Comparison of ENCODE assay signal across 14 cellular contexts in genomic region chr7:105118612-105119600, GRCh38.
A peak's percentile ranks its signal among the peaks of the same experiment; 100 is the strongest.
DNase-seq lines count a peak whose midpoint lies in the region; ATAC-seq and TF ChIP-seq lines count a peak whose summit lies in the region.
"Had no signal": no experiment of that assay in that cellular context is flagged by ENCODE, and none has a peak within 500 bp of the region (broad histone marks: within the 10 kb centered on the region; RNA-seq: fewer than 3 reads in every experiment).

No MANE protein-coding gene starts in this region.

- H3K4me3 Mint-ChIP-seq in activated naive CD4-positive, alpha-beta T cell treated with anti-CD3 and anti-CD28 coated beads, Interleukin-2, amount 50 U/mL, for 24 hours = no peak overlapping the region
- no peak overlapping the region for H3K4me3 Mint-ChIP-seq in activated naive CD4-positive, alpha-beta T cell treated with anti-CD3 and anti-CD28 coated beads for 36 hours

- H3K9me2 ChIP-seq in Karpas-422 (replicated peaks; ENCODE audit: insufficient read depth, low read length) = no peaks in the 10 kb centered on the region

- H3K27me3 Mint-ChIP-seq in activated naive CD4-positive, alpha-beta T cell treated with anti-CD3 and anti-CD28 coated beads, Interleukin-2, amount 50 U/mL, for 24 hours = no peaks in the 10 kb centered on the region
- no peaks in the 10 kb centered on the region for H3K27me3 Mint-ChIP-seq in activated naive CD4-positive, alpha-beta T cell treated with anti-CD3 and anti-CD28 coated beads for 36 hours (ENCODE audit: low read depth)

- ATAC-seq in stimulated activated naive CD8-positive, alpha-beta T cell treated with anti-CD3 and anti-CD28 coated beads, Interleukin-15, Interleukin-2, amounts not matched to agents 100 U/mL and 50 U/mL, for 24 hours = peak; percentile 40
- no peak for ATAC-seq in GM18520 (IDR thresholded peaks at IDR 0.05; ENCODE audit: unreplicated experiment)
- ATAC-seq: Right ventricle myocardium inferior had no signal

- H3K27ac ChIP-seq in Karpas-422 (ENCODE audit: low read length) (0 out of 2 replicates have a peak overlapping the region, but pooled peaks have one; percentile 12), VCaP (peak overlapping the region; percentile 65)

- DNase-seq in activated naive CD4-positive, alpha-beta T cell treated with anti-CD3 and anti-CD28 coated beads for 36 hours = no peak
- DNase-seq in Karpas-422 (peak; percentile 49), NCI-H226 (no peak), SHP77 treated with DMSO at 0.1 percent for 48 hours (lab: John Stamatoyannopoulos, UW) (no peak)
- no peak for DNase-seq in stimulated activated naive CD8-positive, alpha-beta T cell treated with anti-CD3 and anti-CD28 coated beads, Interleukin-15, Interleukin-2, amounts not matched to agents 100 U/mL and 50 U/mL, for 24 hours
- DNase-seq: activated CD4-positive, alpha-beta T cell treated with anti-CD3 and anti-CD28 coated beads for 1 hour; activated naive CD4-positive, alpha-beta T cell; NCI-H1092; NCI-H510A treated with DMSO at 0.1 percent for 48 hours; posterior cingulate gyrus had no signal

- no peak overlapping the region for H3K4me2 ChIP-seq in Karpas-422 (ENCODE audit: low read depth, low read length, poor library complexity, severe bottlenecking)

- peak overlapping the region; percentile 24 for H3K27ac Mint-ChIP-seq in activated naive CD4-positive, alpha-beta T cell treated with anti-CD3 and anti-CD28 coated beads, Interleukin-2, amount 50 U/mL, for 24 hours
- no peak overlapping the region for H3K27ac Mint-ChIP-seq in activated naive CD4-positive, alpha-beta T cell treated with anti-CD3 and anti-CD28 coated beads for 36 hours

- no peak overlapping the region for H3K4me3 ChIP-seq in Karpas-422 (ENCODE audit: low read length)

- H3K9ac ChIP-seq in Karpas-422 (ENCODE audit: low read length) = no peak overlapping the region

- peaks cover 12% of the 10 kb centered on the region for H3K36me3 Mint-ChIP-seq in activated naive CD4-positive, alpha-beta T cell treated with anti-CD3 and anti-CD28 coated beads, Interleukin-2, amount 50 U/mL, for 24 hours
- peaks cover 16% of the 10 kb centered on the region for H3K36me3 Mint-ChIP-seq in activated naive CD4-positive, alpha-beta T cell treated with anti-CD3 and anti-CD28 coated beads for 36 hours (ENCODE audit: low read depth)

- no peak overlapping the region for H2AFZ ChIP-seq in Karpas-422 (ENCODE audit: low read length)

- H3K36me3 ChIP-seq in Karpas-422 (ENCODE audit: insufficient read depth, low read length) = peaks cover 9% of the 10 kb centered on the region; the same call in 1 of the 2 replicates

- no peaks in the 10 kb centered on the region for H4K20me1 ChIP-seq in Karpas-422 (ENCODE audit: insufficient read depth, low read depth, low read length)

- H3K4me1 ChIP-seq in Karpas-422 (ENCODE audit: low read length) = peaks cover 11% of the 10 kb centered on the region

- peaks cover 38% of the 10 kb centered on the region for H3K4me1 Mint-ChIP-seq in activated naive CD4-positive, alpha-beta T cell treated with anti-CD3 and anti-CD28 coated beads, Interleukin-2, amount 50 U/mL, for 24 hours
- peaks cover 26% of the 10 kb centered on the region for H3K4me1 Mint-ChIP-seq in activated naive CD4-positive, alpha-beta T cell treated with anti-CD3 and anti-CD28 coated beads for 36 hours (ENCODE audit: low read depth)

- no peaks in the 10 kb centered on the region for H3K27me3 ChIP-seq in Karpas-422 (ENCODE audit: low read length)

- CTCF ChIA-PET in activated naive CD4-positive, alpha-beta T cell treated with anti-CD3 and anti-CD28 coated beads for 36 hours (lab: Charles Lee) = interaction anchor here (0.6 kb wide), 1 partner anchor 40 kb away, joined by 3 read pairs; no protein-coding TSS in a partner anchor

- intact Hi-C loops in activated naive CD4-positive, alpha-beta T cell treated with anti-CD3 and anti-CD28 coated beads for 36 hours (cut with micrococcal nuclease) = no loop called here

- peaks cover 5% of the 10 kb centered on the region for H3K9me3 Mint-ChIP-seq in activated naive CD4-positive, alpha-beta T cell treated with anti-CD3 and anti-CD28 coated beads, Interleukin-2, amount 50 U/mL, for 24 hours
- H3K9me3 Mint-ChIP-seq in activated naive CD4-positive, alpha-beta T cell treated with anti-CD3 and anti-CD28 coated beads for 36 hours = peaks cover 3% of the 10 kb centered on the region

- no peak for TF ChIP-seq CTCF in VCaP (conservative IDR thresholded peaks at IDR 0.05)

- H3K79me2 ChIP-seq in Karpas-422 (ENCODE audit: low read length) = no peaks in the 10 kb centered on the region

- H3K9me3 ChIP-seq in Karpas-422 (ENCODE audit: low read length) = no peaks in the 10 kb centered on the region
